Comparison of ENCODE assay signal across 9 cellular contexts in the genomic region with DNA sequence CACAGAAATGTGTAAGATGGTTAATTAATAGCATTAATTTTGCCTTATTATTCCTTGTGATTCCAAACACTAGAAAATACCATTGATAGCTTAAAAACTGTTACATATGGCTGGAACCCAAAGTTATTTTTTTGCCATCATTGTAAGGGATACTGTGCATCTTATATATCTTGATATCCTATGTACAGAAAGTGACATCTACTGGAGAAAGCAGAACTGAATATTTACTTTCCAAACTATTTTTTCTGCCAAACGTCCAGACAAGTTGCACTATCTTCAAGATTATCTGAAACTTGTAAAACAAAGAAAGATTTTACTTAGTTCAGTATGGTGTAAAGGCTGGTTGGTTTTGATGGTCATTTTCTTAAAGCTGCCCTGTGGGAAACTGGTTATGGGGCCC. TPM values are rescaled to one million over a fixed set of nuclear protein-coding genes. Genes with fewer than 3 reads are reported as not detected.
DNase-seq lines count a peak whose midpoint lies in the region; ATAC-seq and TF ChIP-seq lines count a peak whose summit lies in the region.
"Had no signal": no experiment of that assay in that cellular context is flagged by ENCODE, and none has a peak within 500 bp of the region (broad histone marks: within the 10 kb centered on the region; RNA-seq: fewer than 3 reads in every experiment).

No MANE protein-coding gene starts in this region.

- no peaks in the 10 kb centered on the region for H3K9me3 ChIP-seq in parathyroid adenoma (ENCODE audit: control insufficient read depth, low read length)

- peak overlapping the region in 1 of 59 donors; percentile 19 for H3K4me3 ChIP-seq in dorsolateral prefrontal cortex
- H3K4me3 ChIP-seq in parathyroid adenoma (ENCODE audit: low read depth, low read length), result no peak overlapping the region

- in situ Hi-C loops in G401 (cut with HindIII; ENCODE audit: low sequenced_read_pairs), result no loop called here

- H3K79me2 ChIP-seq in parathyroid adenoma, result no peaks in the 10 kb centered on the region

- TF ChIP-seq CTCF in dorsolateral prefrontal cortex (IDR thresholded peaks at IDR 0.05 in 54 of 56, conservative IDR thresholded peaks at IDR 0.05 in 2 of 56; ENCODE audit: low read depth in 1 of 56, partially characterized antibody in 56 of 56) (peak in 55 of 56 donors; percentile 30 to 78 (median 55)), parathyroid adenoma (IDR thresholded peaks at IDR 0.05) (peak; percentile 5)

- no peak overlapping the region for H2AFZ ChIP-seq in parathyroid adenoma

- DNase-seq in G401 (ENCODE audit: low spot score) (peak; percentile 24), NCI-H526 (lab: John Stamatoyannopoulos, UW) (peak; percentile 39 to 44), dorsolateral prefrontal cortex (no peak), NCI-H1092 (lab: John Stamatoyannopoulos, UW) (no peak)
- no peak for DNase-seq in activated CD4-positive, alpha-beta T cell treated with anti-CD3 and anti-CD28 coated beads, Interleukin-2, amount 50 U/mL, for 1 hour
- DNase-seq: trophoblast cell had no signal

- H3K36me3 ChIP-seq in parathyroid adenoma (ENCODE audit: control insufficient read depth, insufficient read depth, low read length), result no peaks in the 10 kb centered on the region

- H3K4me1 ChIP-seq in parathyroid adenoma, result no peaks in the 10 kb centered on the region

- no peak for ATAC-seq in GM21360 (IDR thresholded peaks at IDR 0.05; ENCODE audit: unreplicated experiment)
- ATAC-seq: sciatic nerve had no signal

- intact Hi-C loops in dorsolateral prefrontal cortex (cut with DNase I), result loop anchor here (2.0 to 10.0 kb wide), 3 partner anchors 251 to 761 kb away; no protein-coding TSS in a partner anchor

- no peak overlapping the region for H3K4me2 ChIP-seq in parathyroid adenoma (ENCODE audit: low read length)

- H3K9ac ChIP-seq in parathyroid adenoma, result no peak overlapping the region

- H3K27ac ChIP-seq in dorsolateral prefrontal cortex (no peak overlapping the region), parathyroid adenoma (no peak overlapping the region)

- H3K27me3 ChIP-seq in dorsolateral prefrontal cortex (peaks cover 0 to 3% (median 0%) of the 10 kb centered on the region in 45 donors), parathyroid adenoma (ENCODE audit: control insufficient read depth, insufficient read depth, low read length) (no peaks in the 10 kb centered on the region)

RNA-seq across cellular contexts. Expression of gene MEIS2, which starts 33.3 kb away (rescaled TPM):
- total RNA-seq in G401 (2014; rRNA removed; shearing (Covaris generic)), result 80.4 and 103 TPM in 2 replicates
- 10 to 100 TPM; 23.7 to 65.2 (median 44.8) TPM for total RNA-seq in dorsolateral prefrontal cortex

Comparison
In these comparisons a context has a peak if more than half of its experiments do, and no peak if none do; other contexts are left out.
1. DNase-seq: peak in G401 (single experiment) and NCI-H526 (2 of 2); none in dorsolateral prefrontal cortex (0 of 10), NCI-H1092 (single experiment) and activated CD4-positive, alpha-beta T cell treated with anti-CD3 and anti-CD28 coated beads, Interleukin-2, amount 50 U/mL, for 1 hour (single experiment).